28 cellular contexts compared by ENCODE assay signal in genomic region chr7:66421830-66422229, GRCh38.
"Had no signal": no experiment of that assay in that cellular context is flagged by ENCODE, and none has a peak within 500 bp of the region (broad histone marks: within the 10 kb centered on the region; RNA-seq: fewer than 3 reads in every experiment).

No MANE protein-coding gene starts in this region.

- H3K36me3 ChIP-seq: left lung, lower lobe of right lung, pancreas, prostate gland, suprapubic skin, thoracic aorta, upper lobe of right lung had no signal

- H3K4me1 ChIP-seq: left lung, lower lobe of right lung, pancreas, prostate gland, spleen, suprapubic skin, tibial artery, upper lobe of right lung had no signal

- DNase-seq: immature natural killer cell; kidney; left colon; left lung; lower lobe of right lung; mammary epithelial cell; mesenchymal stem cell; naive thymus-derived CD8-positive, alpha-beta T cell; nucleus accumbens; pancreas; posterior cingulate gyrus; right cardiac atrium; small intestine; spleen; stimulated activated CD4-positive, alpha-beta T cell treated with anti-CD3 and anti-CD28 coated beads, Interleukin-4, amount 100 ng/mL, for 24 hours; stimulated activated naive CD4-positive, alpha-beta T cell; tibial artery; trophoblast cell; upper lobe of right lung had no signal

- H3K4me1 Mint-ChIP-seq: immature natural killer cell; naive thymus-derived CD8-positive, alpha-beta T cell; nephron; stimulated activated effector memory CD8-positive, alpha-beta T cell treated with anti-CD3 and anti-CD28 coated beads, Interleukin-12 subunit alpha, Interleukin-12 subunit beta, amount 100 ng/mL, for 72 hours had no signal

- ATAC-seq: left colon; left lung; lower lobe of right lung; naive thymus-derived CD8-positive, alpha-beta T cell; pancreas; right cardiac atrium; sciatic nerve; stimulated activated effector memory CD8-positive, alpha-beta T cell treated with anti-CD3 and anti-CD28 coated beads, Interleukin-12 subunit alpha, Interleukin-12 subunit beta, amount 100 ng/mL, for 72 hours; upper lobe of right lung had no signal

- H3K4me3 Mint-ChIP-seq: immature natural killer cell; naive thymus-derived CD8-positive, alpha-beta T cell; nephron; neural crest cell; stimulated activated effector memory CD8-positive, alpha-beta T cell treated with anti-CD3 and anti-CD28 coated beads, Interleukin-12 subunit alpha, Interleukin-12 subunit beta, amount 100 ng/mL, for 72 hours; stimulated activated naive CD8-positive, alpha-beta T cell treated with anti-CD3 and anti-CD28 coated beads, Interleukin-15, Interleukin-2, amounts not matched to agents 100 ng/mL and 50 ng/mL, for 24 hours had no signal

- FAIRE-seq: kidney, pancreas, small intestine, urothelium cell line had no signal

- H3K9me3 ChIP-seq: left lung, lower lobe of right lung, pancreas, prostate gland, spleen, suprapubic skin, thoracic aorta, tibial artery, upper lobe of right lung had no signal

- H3K27ac Mint-ChIP-seq: immature natural killer cell; naive thymus-derived CD8-positive, alpha-beta T cell; nephron; stimulated activated naive CD8-positive, alpha-beta T cell treated with anti-CD3 and anti-CD28 coated beads, Interleukin-15, Interleukin-2, amounts not matched to agents 100 ng/mL and 50 ng/mL, for 24 hours had no signal

- H3K9me3 Mint-ChIP-seq: immature natural killer cell; naive thymus-derived CD8-positive, alpha-beta T cell; nephron; neural crest cell; stimulated activated effector memory CD8-positive, alpha-beta T cell treated with anti-CD3 and anti-CD28 coated beads, Interleukin-12 subunit alpha, Interleukin-12 subunit beta, amount 100 ng/mL, for 72 hours; stimulated activated naive CD8-positive, alpha-beta T cell treated with anti-CD3 and anti-CD28 coated beads, Interleukin-15, Interleukin-2, amounts not matched to agents 100 ng/mL and 50 ng/mL, for 24 hours had no signal

- H3K27me3 ChIP-seq: left lung, pancreas, spleen, suprapubic skin, tibial artery, upper lobe of right lung had no signal

- H3K27me3 Mint-ChIP-seq: naive thymus-derived CD8-positive, alpha-beta T cell; stimulated activated naive CD8-positive, alpha-beta T cell treated with anti-CD3 and anti-CD28 coated beads, Interleukin-15, Interleukin-2, amounts not matched to agents 100 ng/mL and 50 ng/mL, for 24 hours had no signal

- H3K27ac ChIP-seq: left lung, lower lobe of right lung, pancreas, prostate gland, spleen, suprapubic skin, thoracic aorta, tibial artery, upper lobe of right lung had no signal

- H3K4me3 ChIP-seq: left lung, lower lobe of right lung, pancreas, prostate gland, spleen, suprapubic skin, thoracic aorta, tibial artery, upper lobe of right lung had no signal
